Comparison of ENCODE assay signal across 8 cellular contexts in genomic region chr22:28678778-28679610, GRCh38. TPM values are rescaled to one million over a fixed set of nuclear protein-coding genes. Genes with fewer than 3 reads are reported as not detected.
DNase-seq lines count a peak whose midpoint lies in the region; ATAC-seq and TF ChIP-seq lines count a peak whose summit lies in the region.
"Not testable (repeated sequence)": the region's sequence is repeated elsewhere in the genome, so short reads cannot be mapped to it uniquely, and the experiment has no call there.

No MANE protein-coding gene starts in this region.

- peaks cover 13 to 30% (median 14%) of the 10 kb centered on the region in 3 donors for H3K4me1 Mint-ChIP-seq in CD8-positive, alpha-beta memory T cell
- H3K4me1 Mint-ChIP-seq in T-cell = peaks cover 18 to 24% (median 21%) of the 10 kb centered on the region in 3 donors
- peaks cover 21% of the 10 kb centered on the region for H3K4me1 Mint-ChIP-seq in activated naive CD8-positive, alpha-beta T cell treated with anti-CD3 and anti-CD28 coated beads, Interleukin-2, amount 50 U/mL, for 24 hours
- H3K4me1 Mint-ChIP-seq in osteocyte (ENCODE audit: unreplicated experiment) = peaks cover 16% of the 10 kb centered on the region

- peak overlapping the region; percentile 75 for H3K4me2 ChIP-seq in Karpas-422 (ENCODE audit: low read depth, low read length, poor library complexity, severe bottlenecking)

- H3K9me3 Mint-ChIP-seq in CD8-positive, alpha-beta memory T cell; T-cell; activated naive CD8-positive, alpha-beta T cell treated with anti-CD3 and anti-CD28 coated beads, Interleukin-2, amount 50 U/mL, for 24 hours; osteocyte (ENCODE audit: unreplicated experiment): not testable (repeated sequence)

- H3K4me3 Mint-ChIP-seq in CD8-positive, alpha-beta memory T cell = peak overlapping the region; percentile 50 to 78 (median 61)
- H3K4me3 Mint-ChIP-seq in T-cell (peak overlapping the region; percentile 43 to 78 (median 69)), osteocyte (ENCODE audit: unreplicated experiment) (peak overlapping the region; percentile 89)
- H3K4me3 Mint-ChIP-seq in activated naive CD8-positive, alpha-beta T cell treated with anti-CD3 and anti-CD28 coated beads, Interleukin-2, amount 50 U/mL, for 24 hours = peak overlapping the region; percentile 59

- CTCF ChIA-PET in CD8-positive, alpha-beta memory T cell (lab: Charles Lee); T-cell (lab: Charles Lee): not testable (repeated sequence)

- 21 to 57% methylated on average over 1 to 17 of the region's 58 CpGs for WGBS in esophagus squamous epithelium, 2 donors
- 6 to 27% methylated on average over 4 to 57 of the region's 58 CpGs for WGBS in testis, 2 donors

- not testable (repeated sequence) for TF ChIP-seq POLR2A in esophagus squamous epithelium (IDR thresholded peaks at IDR 0.05); testis (IDR thresholded peaks at IDR 0.05)

- peak in 3 of 5 donors; percentile 2 to 13 (median 3) for DNase-seq in CD8-positive, alpha-beta memory T cell
- peak; percentile 56 for DNase-seq in Karpas-422
- peak in 2 of 34 experiments; percentile 4 to 7 for DNase-seq in T-cell
- peak; percentile 13 for DNase-seq in activated naive CD8-positive, alpha-beta T cell treated with anti-CD3 and anti-CD28 coated beads, Interleukin-2, amount 50 U/mL, for 24 hours
- not testable (repeated sequence) for DNase-seq in esophagus squamous epithelium (lab: John Stamatoyannopoulos, UW); osteocyte (ENCODE audit: extremely low spot score, unreplicated experiment)
- DNase-seq in left colon = peak; percentile 27 to 29
- DNase-seq in testis = peak; percentile 38

- H3K27me3 ChIP-seq in CD8-positive, alpha-beta memory T cell (ENCODE audit: insufficient read depth, low read length, poor library complexity, severe bottlenecking) = peaks cover 32% of the 10 kb centered on the region
- H3K27me3 ChIP-seq in Karpas-422 (ENCODE audit: low read length); esophagus squamous epithelium; testis: not testable (repeated sequence)

- H3K79me2 ChIP-seq in Karpas-422 (ENCODE audit: low read length) = not testable (repeated sequence)

- H2AFZ ChIP-seq in Karpas-422 (ENCODE audit: low read length) = peak overlapping the region; percentile 63

- intact Hi-C loops in esophagus squamous epithelium (cut with DNase I); left colon (cut with DNase I, micrococcal nuclease); testis (cut with DNase I; ENCODE audit: low total_unique reads): not testable (repeated sequence)

- not testable (repeated sequence) for H3K9me3 ChIP-seq in CD8-positive, alpha-beta memory T cell (ENCODE audit: low read length); Karpas-422 (ENCODE audit: low read length); esophagus squamous epithelium; testis

- POLR2A ChIA-PET in CD8-positive, alpha-beta memory T cell (lab: Charles Lee); T-cell (lab: Charles Lee): not testable (repeated sequence)

- not testable (repeated sequence) for TF ChIP-seq CTCF in esophagus squamous epithelium (IDR thresholded peaks at IDR 0.05); osteocyte (IDR thresholded peaks at IDR 0.05); testis (IDR thresholded peaks at IDR 0.05)

- H3K4me3 ChIP-seq in CD8-positive, alpha-beta memory T cell (ENCODE audit: low read length) = not testable (repeated sequence)
- H3K4me3 ChIP-seq in Karpas-422 (ENCODE audit: low read length) = peak overlapping the region; percentile 79
- peak overlapping the region; percentile 58 to 79 (median 68) for H3K4me3 ChIP-seq in esophagus squamous epithelium
- H3K4me3 ChIP-seq in testis = peak overlapping the region; percentile 93 to 95

- ATAC-seq in T-cell (replicated peaks in 1 of 4); activated naive CD8-positive, alpha-beta T cell treated with anti-CD3 and anti-CD28 coated beads, Interleukin-2, amount 50 U/mL, for 24 hours; left colon: not testable (repeated sequence)

- not testable (repeated sequence) for H3K36me3 ChIP-seq in CD8-positive, alpha-beta memory T cell (ENCODE audit: insufficient read depth, low read length); Karpas-422 (ENCODE audit: insufficient read depth, low read length); esophagus squamous epithelium; testis (ENCODE audit: low read depth, missing control alignments)

- not testable (repeated sequence) for H3K9me2 ChIP-seq in Karpas-422 (replicated peaks; ENCODE audit: insufficient read depth, low read length)

- peak overlapping the region; percentile 76 for H3K9ac ChIP-seq in Karpas-422 (ENCODE audit: low read length)

- H3K27ac ChIP-seq in CD8-positive, alpha-beta memory T cell (ENCODE audit: low read depth, low read length); Karpas-422 (ENCODE audit: low read length): not testable (repeated sequence)
- H3K27ac ChIP-seq in esophagus squamous epithelium (peak overlapping the region; percentile 62 to 84 (median 68)), testis (peak overlapping the region; percentile 86 to 88)

- H4K20me1 ChIP-seq in Karpas-422 (ENCODE audit: insufficient read depth, low read depth, low read length) = not testable (repeated sequence)

- not testable (repeated sequence) for H3K27ac Mint-ChIP-seq in CD8-positive, alpha-beta memory T cell; T-cell; activated naive CD8-positive, alpha-beta T cell treated with anti-CD3 and anti-CD28 coated beads, Interleukin-2, amount 50 U/mL, for 24 hours
- H3K27ac Mint-ChIP-seq in osteocyte (ENCODE audit: unreplicated experiment) = peak overlapping the region; percentile 78

- H3K36me3 Mint-ChIP-seq in CD8-positive, alpha-beta memory T cell; T-cell; activated naive CD8-positive, alpha-beta T cell treated with anti-CD3 and anti-CD28 coated beads, Interleukin-2, amount 50 U/mL, for 24 hours (ENCODE audit: low read depth); osteocyte (ENCODE audit: unreplicated experiment): not testable (repeated sequence)

- peaks cover 65 to 70% of the 10 kb centered on the region in 2 donors for H3K27me3 Mint-ChIP-seq in CD8-positive, alpha-beta memory T cell
- H3K27me3 Mint-ChIP-seq in T-cell = peaks cover 33 to 84% of the 10 kb centered on the region in 2 donors
- H3K27me3 Mint-ChIP-seq in activated naive CD8-positive, alpha-beta T cell treated with anti-CD3 and anti-CD28 coated beads, Interleukin-2, amount 50 U/mL, for 24 hours = peaks cover 73% of the 10 kb centered on the region
- H3K27me3 Mint-ChIP-seq in osteocyte (ENCODE audit: unreplicated experiment) = not testable (repeated sequence)

- H3K4me1 ChIP-seq in CD8-positive, alpha-beta memory T cell (ENCODE audit: insufficient read depth, low read length) = peaks cover 19% of the 10 kb centered on the region
- H3K4me1 ChIP-seq in Karpas-422 (ENCODE audit: low read length); testis: not testable (repeated sequence)
- peaks cover 0 to 23% (median 13%) of the 10 kb centered on the region in 3 donors for H3K4me1 ChIP-seq in esophagus squamous epithelium

RNA-seq across cellular contexts. Expression of gene TTC28, which starts 0.6 kb away (rescaled TPM):
- total RNA-seq in CD8-positive, alpha-beta memory T cell = under 1 TPM; 0.24 to 0.51 TPM
- 0.60 TPM for polyA plus RNA-seq in CD8-positive, alpha-beta memory T cell
- 11.2 and 12.4 TPM in 2 replicates for total RNA-seq in Karpas-422 (2014; rRNA removed; shearing (Covaris generic); ENCODE audit: low replicate concordance)
- 1 to 10 TPM; 2.3 to 7.8 (median 3.0) TPM for total RNA-seq in T-cell
- 10 to 100 TPM in 1 of 4 donors, 1 to 10 TPM in 3; 6.0 to 21.4 (median 7.7) TPM for total RNA-seq in esophagus squamous epithelium
- total RNA-seq in left colon = 10 to 100 TPM in 1 of 2 donors, 1 to 10 TPM in 1; 8.8 to 12.0 TPM
- total RNA-seq in osteocyte = 68.7 and 70.3 TPM in 2 replicates
- total RNA-seq in testis = 100 to 1,000 TPM in 1 of 2 donors, 10 to 100 TPM in 1; 75.5 to 121 TPM
- 29.4 TPM for polyA plus RNA-seq in testis (ENCODE audit: insufficient read depth, low read depth, low replicate concordance)
